In genomic region chr19:10106100-10106936, GRCh38 we compare ENCODE assay signal across 8 cellular contexts. TPM values are rescaled to one million over a fixed set of nuclear protein-coding genes. Genes with fewer than 3 reads are reported as not detected.
DNase-seq lines count a peak whose midpoint lies in the region; ATAC-seq and TF ChIP-seq lines count a peak whose summit lies in the region.

Gene PPAN (plus strand): TSS chr19:10106362. CDS start chr19:10106395, 33 bp downstream.

- H3K27ac Mint-ChIP-seq in activated naive CD4-positive, alpha-beta T cell treated with anti-CD3 and anti-CD28 coated beads, Interleukin-2, amount 50 U/mL, for 72 hours = peak within 1 kb of the TSS; percentile 99

- no peaks in the 10 kb centered on the region for H3K9me3 Mint-ChIP-seq in activated naive CD4-positive, alpha-beta T cell treated with anti-CD3 and anti-CD28 coated beads, Interleukin-2, amount 50 U/mL, for 72 hours

- TF ChIP-seq CTCF in GM06990 (IDR thresholded peaks at IDR 0.05; ENCODE audit: insufficient read depth, low read length, poor library complexity, severe bottlenecking) (no peak), omental fat pad (IDR thresholded peaks at IDR 0.05) (no peak)

- ATAC-seq in HG02642 (IDR thresholded peaks at IDR 0.05; ENCODE audit: poor library complexity, unreplicated experiment) (peak; percentile 67), omental fat pad (ENCODE audit: low FRiP score) (peak; percentile 97)
- ATAC-seq in activated naive CD4-positive, alpha-beta T cell treated with anti-CD3 and anti-CD28 coated beads, Interleukin-2, amount 50 U/mL, for 72 hours = peak; percentile 70 to 76

- peak within 1 kb of the TSS; percentile 98 for H3K4me3 ChIP-seq in GM06990 (replicated peaks; ENCODE audit: low read depth, low read length)

- peaks cover 33 to 46% of the 10 kb centered on the region in 2 donors for H3K36me3 Mint-ChIP-seq in activated naive CD4-positive, alpha-beta T cell treated with anti-CD3 and anti-CD28 coated beads, Interleukin-2, amount 50 U/mL, for 72 hours

- peak within 1 kb of the TSS; percentile 25 for H3K27ac ChIP-seq in temporal lobe (ENCODE audit: low read depth, low read length)

- DNase-seq in GM06990 (ENCODE audit: extremely low read depth, insufficient read length) = peak; percentile 98
- peak; percentile 97 for DNase-seq in NCI-H1105 treated with DMSO at 0.1 percent for 48 hours (lab: John Stamatoyannopoulos, UW)
- DNase-seq in SKM-1 treated with dmso at 0.1 percent for 144 hours (lab: John Stamatoyannopoulos, UW; ENCODE audit: unreplicated experiment) = peak; percentile 98
- peak; percentile 96 to 97 for DNase-seq in activated naive CD4-positive, alpha-beta T cell treated with anti-CD3 and anti-CD28 coated beads, Interleukin-2, amount 50 U/mL, for 72 hours (ENCODE audit: low spot score in 2 of 2)
- peak; percentile 84 for DNase-seq in glomerular endothelial cell (ENCODE audit: extremely low read depth, low read depth, low spot score)
- DNase-seq in omental fat pad (ENCODE audit: low spot score) = peak; percentile 94

- H3K36me3 ChIP-seq in GM06990 (ENCODE audit: control insufficient read depth, insufficient read depth, low read length) = peaks cover 34% of the 10 kb centered on the region

- no peaks in the 10 kb centered on the region for H3K27me3 ChIP-seq in GM06990 (replicated peaks; ENCODE audit: control insufficient read depth, insufficient read depth, low read length)

RNA-seq across cellular contexts. Expression of gene PPAN, which starts in this region (rescaled TPM):
- total RNA-seq in activated naive CD4-positive, alpha-beta T cell treated with anti-CD3 and anti-CD28 coated beads, Interleukin-2, amount 50 U/mL, for 72 hours = 100 to 1,000 TPM in 1 of 2 donors, 10 to 100 TPM in 1; 52.7 to 209 TPM
- total RNA-seq in glomerular endothelial cell = 31.2 and 39.6 TPM in 2 replicates
- total RNA-seq in omental fat pad = 10 to 100 TPM; 25.0 to 79.7 (median 32.0) TPM
- total RNA-seq in temporal lobe = 14.3 TPM

Comparison
In these comparisons a context has a peak if more than half of its experiments do, and no peak if none do; other contexts are left out.
1. Peak in every context shown above with its lines: DNase-seq, ATAC-seq, H3K4me3 ChIP-seq and H3K27ac ChIP-seq.